ENCODE assay signal across 9 cellular contexts in genomic region chr12:92030618-92031017, GRCh38.
DNase-seq lines count a peak whose midpoint lies in the region; ATAC-seq, FAIRE-seq and TF ChIP-seq lines count a peak whose summit lies in the region.
"Had no signal": no experiment of that assay in that cellular context is flagged by ENCODE, and none has a peak within 500 bp of the region (broad histone marks: within the 10 kb centered on the region; RNA-seq: fewer than 3 reads in every experiment).

No MANE protein-coding gene starts in this region.

- ATAC-seq in HG03442 (IDR thresholded peaks at IDR 0.05; ENCODE audit: unreplicated experiment) (peak; percentile 67), right cardiac atrium (peak; percentile 88 to 91)

- FAIRE-seq in D721Med (lab: Jason Lieb, UNC): no peak

- no peak overlapping the region for H3K27ac ChIP-seq in right cardiac atrium (ENCODE audit: low read length)
- H3K27ac ChIP-seq: C4-2B had no signal

- no peaks in the 10 kb centered on the region for H3K27me3 ChIP-seq in right cardiac atrium (ENCODE audit: control insufficient read depth, insufficient read depth)

- no peak for TF ChIP-seq CTCF in D721Med (IDR thresholded peaks at IDR 0.05; ENCODE audit: insufficient read depth, missing control alignments)

- intact Hi-C loops in right cardiac atrium (cut with DNase I): no loop called here

- H3K4me1 ChIP-seq in right cardiac atrium (ENCODE audit: control insufficient read depth, insufficient read depth, low read length): no peaks in the 10 kb centered on the region

- no peaks in the 10 kb centered on the region for H3K9me3 ChIP-seq in right cardiac atrium (ENCODE audit: control insufficient read depth, low read length)

- no peak overlapping the region for H3K4me3 ChIP-seq in right cardiac atrium (ENCODE audit: low read length)

- WGBS in right cardiac atrium: 9% methylated on average over 3 of the region's 3 CpGs

- peak; percentile 55 for DNase-seq in activated gamma-delta T cell treated with Interleukin-2 at 50 U/mL for 16 hours
- no peak for DNase-seq in activated gamma-delta T cell (lab: John Stamatoyannopoulos, UW)
- peak; percentile 13 to 21 for DNase-seq in activated T-helper 1 cell treated with anti-CD3 and anti-CD28 coated beads, Interleukin-2, amount 50 U/mL, for 16 hours (ENCODE audit: low read depth in 1 of 2, low spot score in 1 of 2)
- DNase-seq in right cardiac atrium: peak in 2 of 3 donors; percentile 15 to 51
- DNase-seq in stimulated activated naive CD4-positive, alpha-beta T cell treated with Interleukin-2 at 50 U/mL for 16 hours (lab: John Stamatoyannopoulos, UW): peak; percentile 23
- no peak for DNase-seq in D721Med (ENCODE audit: insufficient read length, low spot score)
- DNase-seq in COLO829 (ENCODE audit: low spot score): no peak

Comparison
In these comparisons a context has a peak if more than half of its experiments do, and no peak if none do; other contexts are left out.
1. DNase-seq: peak in activated gamma-delta T cell treated with Interleukin-2 at 50 U/mL for 16 hours (single experiment), activated T-helper 1 cell treated with anti-CD3 and anti-CD28 coated beads, Interleukin-2, amount 50 U/mL, for 16 hours (2 of 2), right cardiac atrium (2 of 3) and stimulated activated naive CD4-positive, alpha-beta T cell treated with Interleukin-2 at 50 U/mL for 16 hours (single experiment); none in activated gamma-delta T cell (single experiment), D721Med (single experiment) and COLO829 (single experiment).